In the genomic region with DNA sequence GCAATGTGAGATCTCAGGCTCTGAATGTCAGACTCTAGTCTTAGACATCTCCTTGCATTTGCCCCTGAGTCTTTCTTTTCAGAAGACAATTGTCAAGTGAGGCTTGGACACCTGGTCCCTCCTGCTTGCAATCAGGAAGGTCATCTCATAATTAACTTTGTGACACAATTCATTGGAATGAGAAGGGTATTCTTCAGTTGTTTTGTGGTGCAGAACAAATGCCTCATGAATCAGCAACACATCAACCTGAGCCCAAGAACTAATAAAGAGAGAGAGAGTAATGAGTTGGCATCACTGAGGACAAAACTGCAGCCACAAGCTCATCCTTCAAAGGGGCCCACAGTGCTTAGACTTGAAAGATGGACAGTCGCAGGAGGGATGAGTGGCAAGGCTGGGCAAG, we compare ENCODE assay signal across 4 cellular contexts.
"Had no signal": no experiment of that assay in that cellular context is flagged by ENCODE, and none has a peak within 500 bp of the region (broad histone marks: within the 10 kb centered on the region; RNA-seq: fewer than 3 reads in every experiment).

No MANE protein-coding gene starts in this region.

- H3K4me3 ChIP-seq: GM23338 had no signal

- DNase-seq: H9, HCEC 1CT, IMR-90 had no signal
